Comparison of ENCODE assay signal across 1 cellular context in genomic region chr19:36268081-36268480, GRCh38.
TF ChIP-seq lines count a peak whose summit lies in the region.

No MANE protein-coding gene starts in this region.

TF ChIP-seq in K562, 482 proteins besides CTCF, POLR2A, EP300 and RAD21:
- TF ChIP-seq, protein P1, sequence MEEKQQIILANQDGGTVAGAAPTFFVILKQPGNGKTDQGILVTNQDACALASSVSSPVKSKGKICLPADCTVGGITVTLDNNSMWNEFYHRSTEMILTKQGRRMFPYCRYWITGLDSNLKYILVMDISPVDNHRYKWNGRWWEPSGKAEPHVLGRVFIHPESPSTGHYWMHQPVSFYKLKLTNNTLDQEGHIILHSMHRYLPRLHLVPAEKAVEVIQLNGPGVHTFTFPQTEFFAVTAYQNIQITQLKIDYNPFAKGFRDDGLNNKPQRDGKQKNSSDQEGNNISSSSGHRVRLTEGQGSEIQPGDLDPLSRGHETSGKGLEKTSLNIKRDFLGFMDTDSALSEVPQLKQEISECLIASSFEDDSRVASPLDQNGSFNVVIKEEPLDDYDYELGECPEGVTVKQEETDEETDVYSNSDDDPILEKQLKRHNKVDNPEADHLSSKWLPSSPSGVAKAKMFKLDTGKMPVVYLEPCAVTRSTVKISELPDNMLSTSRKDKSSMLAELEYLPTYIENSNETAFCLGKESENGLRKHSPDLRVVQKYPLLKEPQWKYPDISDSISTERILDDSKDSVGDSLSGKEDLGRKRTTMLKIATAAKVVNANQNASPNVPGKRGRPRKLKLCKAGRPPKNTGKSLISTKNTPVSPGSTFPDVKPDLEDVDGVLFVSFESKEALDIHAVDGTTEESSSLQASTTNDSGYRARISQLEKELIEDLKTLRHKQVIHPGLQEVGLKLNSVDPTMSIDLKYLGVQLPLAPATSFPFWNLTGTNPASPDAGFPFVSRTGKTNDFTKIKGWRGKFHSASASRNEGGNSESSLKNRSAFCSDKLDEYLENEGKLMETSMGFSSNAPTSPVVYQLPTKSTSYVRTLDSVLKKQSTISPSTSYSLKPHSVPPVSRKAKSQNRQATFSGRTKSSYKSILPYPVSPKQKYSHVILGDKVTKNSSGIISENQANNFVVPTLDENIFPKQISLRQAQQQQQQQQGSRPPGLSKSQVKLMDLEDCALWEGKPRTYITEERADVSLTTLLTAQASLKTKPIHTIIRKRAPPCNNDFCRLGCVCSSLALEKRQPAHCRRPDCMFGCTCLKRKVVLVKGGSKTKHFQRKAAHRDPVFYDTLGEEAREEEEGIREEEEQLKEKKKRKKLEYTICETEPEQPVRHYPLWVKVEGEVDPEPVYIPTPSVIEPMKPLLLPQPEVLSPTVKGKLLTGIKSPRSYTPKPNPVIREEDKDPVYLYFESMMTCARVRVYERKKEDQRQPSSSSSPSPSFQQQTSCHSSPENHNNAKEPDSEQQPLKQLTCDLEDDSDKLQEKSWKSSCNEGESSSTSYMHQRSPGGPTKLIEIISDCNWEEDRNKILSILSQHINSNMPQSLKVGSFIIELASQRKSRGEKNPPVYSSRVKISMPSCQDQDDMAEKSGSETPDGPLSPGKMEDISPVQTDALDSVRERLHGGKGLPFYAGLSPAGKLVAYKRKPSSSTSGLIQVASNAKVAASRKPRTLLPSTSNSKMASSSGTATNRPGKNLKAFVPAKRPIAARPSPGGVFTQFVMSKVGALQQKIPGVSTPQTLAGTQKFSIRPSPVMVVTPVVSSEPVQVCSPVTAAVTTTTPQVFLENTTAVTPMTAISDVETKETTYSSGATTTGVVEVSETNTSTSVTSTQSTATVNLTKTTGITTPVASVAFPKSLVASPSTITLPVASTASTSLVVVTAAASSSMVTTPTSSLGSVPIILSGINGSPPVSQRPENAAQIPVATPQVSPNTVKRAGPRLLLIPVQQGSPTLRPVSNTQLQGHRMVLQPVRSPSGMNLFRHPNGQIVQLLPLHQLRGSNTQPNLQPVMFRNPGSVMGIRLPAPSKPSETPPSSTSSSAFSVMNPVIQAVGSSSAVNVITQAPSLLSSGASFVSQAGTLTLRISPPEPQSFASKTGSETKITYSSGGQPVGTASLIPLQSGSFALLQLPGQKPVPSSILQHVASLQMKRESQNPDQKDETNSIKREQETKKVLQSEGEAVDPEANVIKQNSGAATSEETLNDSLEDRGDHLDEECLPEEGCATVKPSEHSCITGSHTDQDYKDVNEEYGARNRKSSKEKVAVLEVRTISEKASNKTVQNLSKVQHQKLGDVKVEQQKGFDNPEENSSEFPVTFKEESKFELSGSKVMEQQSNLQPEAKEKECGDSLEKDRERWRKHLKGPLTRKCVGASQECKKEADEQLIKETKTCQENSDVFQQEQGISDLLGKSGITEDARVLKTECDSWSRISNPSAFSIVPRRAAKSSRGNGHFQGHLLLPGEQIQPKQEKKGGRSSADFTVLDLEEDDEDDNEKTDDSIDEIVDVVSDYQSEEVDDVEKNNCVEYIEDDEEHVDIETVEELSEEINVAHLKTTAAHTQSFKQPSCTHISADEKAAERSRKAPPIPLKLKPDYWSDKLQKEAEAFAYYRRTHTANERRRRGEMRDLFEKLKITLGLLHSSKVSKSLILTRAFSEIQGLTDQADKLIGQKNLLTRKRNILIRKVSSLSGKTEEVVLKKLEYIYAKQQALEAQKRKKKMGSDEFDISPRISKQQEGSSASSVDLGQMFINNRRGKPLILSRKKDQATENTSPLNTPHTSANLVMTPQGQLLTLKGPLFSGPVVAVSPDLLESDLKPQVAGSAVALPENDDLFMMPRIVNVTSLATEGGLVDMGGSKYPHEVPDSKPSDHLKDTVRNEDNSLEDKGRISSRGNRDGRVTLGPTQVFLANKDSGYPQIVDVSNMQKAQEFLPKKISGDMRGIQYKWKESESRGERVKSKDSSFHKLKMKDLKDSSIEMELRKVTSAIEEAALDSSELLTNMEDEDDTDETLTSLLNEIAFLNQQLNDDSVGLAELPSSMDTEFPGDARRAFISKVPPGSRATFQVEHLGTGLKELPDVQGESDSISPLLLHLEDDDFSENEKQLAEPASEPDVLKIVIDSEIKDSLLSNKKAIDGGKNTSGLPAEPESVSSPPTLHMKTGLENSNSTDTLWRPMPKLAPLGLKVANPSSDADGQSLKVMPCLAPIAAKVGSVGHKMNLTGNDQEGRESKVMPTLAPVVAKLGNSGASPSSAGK (IDR thresholded peaks at IDR 0.05) = peak; percentile 65
